In the genomic region with DNA sequence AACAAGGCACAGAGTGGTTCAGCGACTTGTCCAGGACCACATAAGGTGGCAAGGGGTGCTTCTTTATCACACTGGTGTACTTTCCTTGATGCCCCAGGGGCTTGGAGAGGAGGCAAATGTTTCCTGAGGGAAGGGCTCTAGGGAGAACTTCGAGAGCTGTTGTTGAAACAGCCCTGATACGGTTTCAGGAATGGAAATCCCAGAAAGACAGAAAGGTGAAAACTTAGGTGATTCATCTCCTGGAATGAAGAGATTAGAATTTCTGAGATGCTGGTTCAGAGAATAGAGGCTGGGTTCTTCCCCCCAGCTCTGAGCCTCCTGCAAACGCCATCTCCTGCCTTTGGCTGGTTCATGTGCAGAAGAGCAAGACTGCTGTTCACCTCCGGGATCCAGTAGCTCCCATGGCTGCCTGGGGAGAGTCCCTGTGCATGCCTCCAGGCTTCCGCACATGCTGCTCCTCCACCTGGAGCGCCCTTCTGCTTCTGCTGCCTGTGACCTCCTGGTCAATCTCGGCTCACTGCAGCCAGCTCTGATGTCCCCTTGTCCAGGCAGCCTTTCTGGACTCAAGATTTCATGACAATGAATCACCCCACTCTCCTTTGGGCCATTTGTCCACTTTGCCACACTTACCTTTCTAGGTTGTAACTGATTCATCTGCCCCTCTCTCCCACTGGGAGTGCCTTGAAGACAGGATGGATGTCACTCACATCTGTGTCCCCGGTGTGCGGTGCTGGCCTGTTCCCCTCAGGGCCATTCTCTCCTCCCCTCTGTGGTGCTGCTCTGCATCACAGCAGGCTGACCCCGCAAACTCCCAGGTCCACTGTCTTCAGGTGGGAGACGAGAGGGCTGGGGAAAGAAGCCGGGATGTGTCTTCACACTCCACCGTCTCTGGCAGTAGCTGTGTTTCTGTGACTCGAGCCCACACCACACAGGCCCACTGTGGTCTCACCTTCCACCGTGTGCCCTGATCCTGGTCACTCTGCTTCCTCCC, we compare ENCODE assay signal across 20 cellular contexts. TPM values are rescaled to one million over a fixed set of nuclear protein-coding genes. Genes with fewer than 3 reads are reported as not detected.
A peak's percentile ranks its signal among the peaks of the same experiment; 100 is the strongest.
DNase-seq lines count a peak whose midpoint lies in the region; ATAC-seq and TF ChIP-seq lines count a peak whose summit lies in the region.
"Had no signal": no experiment of that assay in that cellular context is flagged by ENCODE, and none has a peak within 500 bp of the region (broad histone marks: within the 10 kb centered on the region; RNA-seq: fewer than 3 reads in every experiment).

No MANE protein-coding gene starts in this region.

- H3K79me1 ChIP-seq in H9 (ENCODE audit: insufficient read depth, low read depth, low read length, poor library complexity, severe bottlenecking) (no peaks in the 10 kb centered on the region), neuronal stem cell (ENCODE audit: low read depth, low read length) (no peaks in the 10 kb centered on the region)

- H3K23ac ChIP-seq in H9 (ENCODE audit: insufficient read length, low read depth, low read length) (no peak overlapping the region), neuronal stem cell (ENCODE audit: low read depth, low read length, poor library complexity) (peak overlapping the region; percentile 13)

- no peak overlapping the region for H3K56ac ChIP-seq in H9 (ENCODE audit: insufficient read length, low read depth, low read length)

- H2AK5ac ChIP-seq in H9 (ENCODE audit: insufficient read length, low read length) (no peak overlapping the region), neuronal stem cell (ENCODE audit: low read depth, low read length) (peak overlapping the region; percentile 3)

- H4K8ac ChIP-seq in H9 (replicated peaks; ENCODE audit: insufficient read length, low read depth, low read length) (no peak overlapping the region), neuronal stem cell (ENCODE audit: low read depth, low read length) (no peak overlapping the region)

- H3K9me3 Mint-ChIP-seq in H9 = no peaks in the 10 kb centered on the region
- H3K9me3 Mint-ChIP-seq: IgD-negative memory B cell had no signal

- H3K9me3 ChIP-seq in H9 (ENCODE audit: control insufficient read depth, low read depth, low read length) (no peaks in the 10 kb centered on the region), neuronal stem cell (replicated peaks in 1 of 2; ENCODE audit: control insufficient read depth in 2 of 2, insufficient read depth in 1 of 2, low read depth in 1 of 2, low read length in 2 of 2) (no peaks in the 10 kb centered on the region)
- H3K9me3 ChIP-seq: A549 had no signal

- H3K14ac ChIP-seq in H9 (ENCODE audit: insufficient read depth, low read length) (no peak overlapping the region), neuronal stem cell (ENCODE audit: low read length) (no peak overlapping the region)

- no peak for ATAC-seq in SK-N-SH treated with all-trans-retinoic acid at 6 μM for 48 hours
- ATAC-seq in HG02840 (IDR thresholded peaks at IDR 0.05; ENCODE audit: low FRiP score, unreplicated experiment) = no peak
- ATAC-seq: A549 had no signal

- H4K91ac ChIP-seq in H9 (ENCODE audit: insufficient read length, low read depth, low read length) = no peak overlapping the region
- H4K91ac ChIP-seq in neuronal stem cell (ENCODE audit: low read depth, low read length, poor library complexity) = no peak overlapping the region

- H2BK120ac ChIP-seq in H9 (ENCODE audit: low read depth, low read length, poor library complexity, severe bottlenecking) (no peak overlapping the region), neuronal stem cell (ENCODE audit: low read depth, low read length) (no peak overlapping the region)

- peaks cover 6% of the 10 kb centered on the region for H3K23me2 ChIP-seq in H9 (ENCODE audit: insufficient read length, low read depth, low read length, poor library complexity, severe bottlenecking)

- H3K27ac ChIP-seq in H9 (ENCODE audit: insufficient read length, low read depth, low read length) (no peak overlapping the region), coronary artery (no peak overlapping the region), neuronal stem cell (replicated peaks; ENCODE audit: low read length) (no peak overlapping the region)
- H3K27ac ChIP-seq: A549, RWPE1, SK-N-MC had no signal

- H4K20me1 ChIP-seq in H9 (ENCODE audit: control insufficient read depth, insufficient read depth, insufficient read length) = no peaks in the 10 kb centered on the region

- DNase-seq in H9 (peak; percentile 17), coronary artery (ENCODE audit: low spot score) (peak; percentile 62), neuronal stem cell (ENCODE audit: low spot score) (no peak), ureter (ENCODE audit: low spot score) (peak; percentile 30), SKM-1 (lab: John Stamatoyannopoulos, UW; ENCODE audit: unreplicated experiment) (no peak)
- DNase-seq: EL, GF-D8, GOT3, NCI-H187, NCI-H2227 treated with DMSO at 0.1 percent for 48 hours, NCI-H510A, SHP77 treated with DMSO at 0.1 percent for 48 hours had no signal

- peaks cover 79% of the 10 kb centered on the region for H3K27me3 Mint-ChIP-seq in H9 (ENCODE audit: low read depth)

- no peak overlapping the region for H3K4me2 ChIP-seq in H9 (ENCODE audit: insufficient read depth, insufficient read length, low read length)
- H3K4me2 ChIP-seq in neuronal stem cell (ENCODE audit: insufficient read depth, low read length, poor library complexity, severe bottlenecking) = no peak overlapping the region
- H3K4me2 ChIP-seq: A549 had no signal

- no peak overlapping the region for H2AFZ ChIP-seq in H9 (ENCODE audit: low read length)
- no peak overlapping the region for H2AFZ ChIP-seq in neuronal stem cell (ENCODE audit: low read length)

- no peak overlapping the region; a peak in 1 of 5 replicates for H3K4me3 Mint-ChIP-seq in H9
- H3K4me3 Mint-ChIP-seq: B cell, IgD-negative memory B cell had no signal

- no peak overlapping the region for H3K4ac ChIP-seq in H9 (ENCODE audit: low read depth, low read length)
- no peak overlapping the region for H3K4ac ChIP-seq in neuronal stem cell (ENCODE audit: low read length)

- H4K5ac ChIP-seq in H9 (ENCODE audit: insufficient read length, low read depth, low read length) = no peak overlapping the region

- peaks cover 7% of the 10 kb centered on the region; the same call in 1 of the 2 replicates for H3K27me3 ChIP-seq in H9 (ENCODE audit: insufficient read depth, low read length)
- H3K27me3 ChIP-seq in neuronal stem cell (ENCODE audit: control insufficient read depth in 3 of 3, insufficient read depth in 3 of 3, low read depth in 1 of 3, low read length in 3 of 3) = peaks cover 9 to 81% (median 11%) of the 10 kb centered on the region in 3 experiments

- peaks cover 11 to 16% of the 10 kb centered on the region in 2 experiments for H3K4me1 Mint-ChIP-seq in H9

- H2BK5ac ChIP-seq in H9 (ENCODE audit: insufficient read length, low read length) = no peak overlapping the region
- no peak overlapping the region for H2BK5ac ChIP-seq in neuronal stem cell (ENCODE audit: low read length)

- H3K4me3 ChIP-seq in coronary artery (no peak overlapping the region), neuronal stem cell (ENCODE audit: low read length in 2 of 2) (no peak overlapping the region)
- H3K4me3 ChIP-seq: A549, SK-N-MC had no signal

- H2BK12ac ChIP-seq in H9 (ENCODE audit: insufficient read length, low read depth, low read length) = no peak overlapping the region
- H2BK12ac ChIP-seq in neuronal stem cell (ENCODE audit: low read length) = peak overlapping the region; percentile 36

- H3K79me2 ChIP-seq in H9 (ENCODE audit: insufficient read depth, low read length) = no peaks in the 10 kb centered on the region

- no peak overlapping the region for H3T11ph ChIP-seq in H9 (ENCODE audit: low read length)

- H3K18ac ChIP-seq in H9 (ENCODE audit: insufficient read length, low read depth, low read length) (no peak overlapping the region), neuronal stem cell (ENCODE audit: low read length) (no peak overlapping the region)

- no peaks in the 10 kb centered on the region for H3K36me3 ChIP-seq in neuronal stem cell (replicated peaks in 1 of 2; ENCODE audit: control insufficient read depth in 2 of 2, insufficient read depth in 2 of 2, low read length in 2 of 2)

- H3K36me3 Mint-ChIP-seq in H9 (ENCODE audit: insufficient read depth in 1 of 3, low read depth in 3 of 3) = no peaks in the 10 kb centered on the region; a peak in 1 of 7 replicates
- H3K36me3 Mint-ChIP-seq: IgD-negative memory B cell had no signal

- H2BK15ac ChIP-seq in H9 (ENCODE audit: low read depth, low read length) (no peak overlapping the region), neuronal stem cell (ENCODE audit: low read length) (peak overlapping the region; percentile 50)

- no peak overlapping the region for H3K9ac ChIP-seq in H9 (ENCODE audit: extremely low read depth, insufficient read length, low read length)
- H3K9ac ChIP-seq in neuronal stem cell (ENCODE audit: low read depth, low read length, poor library complexity) = no peak overlapping the region

- no peak overlapping the region for H2BK20ac ChIP-seq in H9 (ENCODE audit: low read depth, low read length, poor library complexity, severe bottlenecking)

- H3K27ac Mint-ChIP-seq in H9 = peak overlapping the region in 1 of 3 experiments; percentile 59; a peak in 1 of 7 replicates
- H3K27ac Mint-ChIP-seq: B cell, IgD-negative memory B cell had no signal

- no peak for TF ChIP-seq CTCF in H9 (conservative IDR thresholded peaks at IDR 0.05)
- TF ChIP-seq CTCF in coronary artery (IDR thresholded peaks at IDR 0.05) = no peak

- H3K4me1 ChIP-seq in H9 (ENCODE audit: insufficient read depth, low read length) (no peaks in the 10 kb centered on the region), neuronal stem cell (ENCODE audit: control insufficient read depth in 2 of 2, insufficient read depth in 1 of 2, low read depth in 1 of 2, low read length in 2 of 2) (peaks cover 0 to 12% of the 10 kb centered on the region in 2 donors)

- no CpG with 5 or more reads among the region's 16 CpGs for WGBS in H9 (ENCODE audit: extremely low coverage, insufficient read length, low lambda C conversion rate)
- no CpG with 5 or more reads among the region's 16 CpGs for WGBS in neuronal stem cell (ENCODE audit: extremely low coverage in 2 of 2, insufficient read length in 2 of 2, insufficient replicate concordance in 1 of 2), 2 donors

TF ChIP-seq in SK-N-SH treated with all-trans-retinoic acid at 6 μM for 48 hours, 23 proteins besides CTCF, POLR2A, EP300 and RAD21:
- TF ChIP-seq TCF4 (CRISPR knock-in tag; IDR thresholded peaks at IDR 0.05; ENCODE audit: borderline replicate concordance) (no peak), ZNF8 (CRISPR knock-in tag; IDR thresholded peaks at IDR 0.05) (no peak), ZFP3 (CRISPR knock-in tag; IDR thresholded peaks at IDR 0.05) (no peak), ZNF70 (CRISPR knock-in tag; IDR thresholded peaks at IDR 0.05) (no peak), CSDC2 (CRISPR knock-in tag; IDR thresholded peaks at IDR 0.05) (no peak), RARB (CRISPR knock-in tag; IDR thresholded peaks at IDR 0.05) (no peak), BACH2 (CRISPR knock-in tag; IDR thresholded peaks at IDR 0.05; ENCODE audit: borderline replicate concordance) (no peak), ZFP30 (CRISPR knock-in tag; IDR thresholded peaks at IDR 0.05) (no peak)

RNA-seq across cellular contexts. Expression of a gene that starts 3.6 kb away (rescaled TPM):
- total RNA-seq in H9 (2021) = 1.1 and 2.1 TPM in 2 replicates
- polyA plus RNA-seq in neuronal stem cell (2013, experiment 1 of 2) = 1.6 TPM
- polyA plus RNA-seq in neuronal stem cell (2013, experiment 2 of 2) = 1.8 TPM
- total RNA-seq in ureter = 79.3 TPM
- total RNA-seq: M059J had no signal
- polyA plus RNA-seq: IgD-negative memory B cell had no signal

Comparison
In these comparisons a context has a peak if more than half of its experiments do, and no peak if none do; other contexts are left out.
1. DNase-seq: peak in H9 (single experiment), coronary artery (single experiment) and ureter (single experiment); none in neuronal stem cell (single experiment) and SKM-1 (single experiment).
2. RNA of a gene that starts 3.6 kb away (total RNA-seq): 79.3 TPM in ureter (single experiment); 1.1 to 2.1 TPM in H9; every median in the first group is over 10 times any median in the second.